In the genomic region with DNA sequence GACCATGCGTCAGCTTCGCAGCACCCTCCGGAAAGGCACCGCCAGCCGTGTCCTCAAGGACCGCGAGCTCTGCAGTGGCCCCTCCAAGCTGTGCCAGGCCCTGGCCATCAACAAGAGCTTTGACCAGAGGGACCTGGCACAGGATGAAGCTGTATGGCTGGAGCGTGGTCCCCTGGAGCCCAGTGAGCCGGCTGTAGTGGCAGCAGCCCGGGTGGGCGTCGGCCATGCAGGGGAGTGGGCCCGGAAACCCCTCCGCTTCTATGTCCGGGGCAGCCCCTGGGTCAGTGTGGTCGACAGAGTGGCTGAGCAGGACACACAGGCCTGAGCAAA, we compare ENCODE assay signal across 12 cellular contexts. TPM values are rescaled to one million over a fixed set of nuclear protein-coding genes. Genes with fewer than 3 reads are reported as not detected.
DNase-seq lines count a peak whose midpoint lies in the region; ATAC-seq and TF ChIP-seq lines count a peak whose summit lies in the region.
"Had no signal": no experiment of that assay in that cellular context is flagged by ENCODE, and none has a peak within 500 bp of the region (broad histone marks: within the 10 kb centered on the region; RNA-seq: fewer than 3 reads in every experiment).

No MANE protein-coding gene starts in this region.

- H3K27ac Mint-ChIP-seq in HFFc6 (peak overlapping the region; percentile 89), activated B cell treated with CpG ODN at 0.5 μM for 24 hours (peak overlapping the region; percentile 91)

- H3K14ac ChIP-seq in trophoblast cell (ENCODE audit: low read length), result no peak overlapping the region

- H3K4me3 ChIP-seq in esophagus squamous epithelium (no peak overlapping the region), smooth muscle cell (no peak overlapping the region), trophoblast cell (ENCODE audit: low read depth, low read length) (no peak overlapping the region)

- H3K27ac ChIP-seq in esophagus squamous epithelium, result peak overlapping the region in 3 of 4 donors; percentile 60 to 77 (median 69)
- H3K27ac ChIP-seq in smooth muscle cell (ENCODE audit: low read depth), result peak overlapping the region; percentile 28
- no peak overlapping the region for H3K27ac ChIP-seq in trophoblast cell (ENCODE audit: low read depth, low read length)

- no peak overlapping the region for H4K12ac ChIP-seq in trophoblast cell (ENCODE audit: low read depth, low read length)

- H2BK12ac ChIP-seq in trophoblast cell (ENCODE audit: low read length), result no peak overlapping the region

- H3K4ac ChIP-seq in trophoblast cell (ENCODE audit: low read depth, low read length), result no peak overlapping the region

- H3K27me3 Mint-ChIP-seq in HFFc6 (ENCODE audit: insufficient read depth) (peaks cover 10% of the 10 kb centered on the region), activated B cell treated with CpG ODN at 0.5 μM for 24 hours (no peaks in the 10 kb centered on the region)

- WGBS in esophagus squamous epithelium, 2 donors, result 60% methylated on average over 2 of the region's 16 CpGs; no CpG with 5 or more reads in 1 of the 2 donors
- 96% methylated on average over 16 of the region's 16 CpGs for WGBS in smooth muscle cell (ENCODE audit: low lambda C conversion rate)
- no CpG with 5 or more reads among the region's 16 CpGs for WGBS in trophoblast cell (ENCODE audit: extremely low coverage, insufficient coverage, insufficient read length)

- H3K9ac ChIP-seq in smooth muscle cell (ENCODE audit: low read depth) (no peak overlapping the region), trophoblast cell (ENCODE audit: low read length) (no peak overlapping the region)

- no peak overlapping the region for H2BK5ac ChIP-seq in trophoblast cell (ENCODE audit: low read depth, low read length, poor library complexity)

- no peak overlapping the region for H4K8ac ChIP-seq in trophoblast cell (ENCODE audit: low read depth, low read length)

- no peak for TF ChIP-seq POLR2A in esophagus squamous epithelium (IDR thresholded peaks at IDR 0.05)

- H3K4me2 ChIP-seq in smooth muscle cell (peak overlapping the region; percentile 23), trophoblast cell (ENCODE audit: low read length) (no peak overlapping the region)

- H3K18ac ChIP-seq in trophoblast cell (ENCODE audit: low read length), result no peak overlapping the region

- peaks cover 7% of the 10 kb centered on the region for H3K36me3 Mint-ChIP-seq in HFFc6 (ENCODE audit: low read depth)
- H3K36me3 Mint-ChIP-seq in activated B cell treated with CpG ODN at 0.5 μM for 24 hours (ENCODE audit: low read depth), result peaks cover 51% of the 10 kb centered on the region

- CTCF ChIA-PET in activated B cell treated with CpG ODN at 0.5 μM for 24 hours (lab: Charles Lee), result interaction anchor here (0.6 to 3.7 kb wide), 6 partner anchors 9 to 22 kb away, joined by 3 to 22 read pairs (median 4); a partner anchor contains a TSS

- H2AFZ ChIP-seq in smooth muscle cell (ENCODE audit: low read depth), result no peak overlapping the region
- no peak overlapping the region for H2AFZ ChIP-seq in trophoblast cell (ENCODE audit: insufficient read depth, low read length, poor library complexity)

- H3K4me1 ChIP-seq in esophagus squamous epithelium, result peaks cover 15 to 38% (median 23%) of the 10 kb centered on the region in 3 donors
- H3K4me1 ChIP-seq in smooth muscle cell (ENCODE audit: low read depth), result no peaks in the 10 kb centered on the region
- peaks cover 0 to 2% of the 10 kb centered on the region in 2 experiments for H3K4me1 ChIP-seq in trophoblast cell (ENCODE audit: control insufficient read depth in 1 of 2, insufficient read depth in 2 of 2, low read length in 2 of 2)

- intact Hi-C loops in activated B cell treated with CpG ODN at 0.5 μM for 24 hours (cut with micrococcal nuclease), result no loop called here
- intact Hi-C loops in esophagus squamous epithelium (cut with DNase I), result no loop called here

- H3K27me3 ChIP-seq in esophagus squamous epithelium (no peaks in the 10 kb centered on the region), smooth muscle cell (ENCODE audit: low read depth) (no peaks in the 10 kb centered on the region), trophoblast cell (ENCODE audit: insufficient read depth, low read length) (no peaks in the 10 kb centered on the region)

- H3K4me3 Mint-ChIP-seq in HFFc6, result no peak overlapping the region
- no peak overlapping the region for H3K4me3 Mint-ChIP-seq in activated B cell treated with CpG ODN at 0.5 μM for 24 hours
- H3K4me3 Mint-ChIP-seq: T-helper 1 cell treated with Interleukin-12 subunit alpha and Interleukin-12 subunit beta and Interleukin-4 antibody, amounts not matched to agents 30 μg/mL and 1 μg/mL, for 36 hours had no signal

- H3K36me3 ChIP-seq in esophagus squamous epithelium, result peaks cover 17 to 92% (median 27%) of the 10 kb centered on the region in 3 donors
- H3K36me3 ChIP-seq in smooth muscle cell (ENCODE audit: low read depth), result no peaks in the 10 kb centered on the region
- peaks cover 74 to 79% of the 10 kb centered on the region in 2 experiments for H3K36me3 ChIP-seq in trophoblast cell (ENCODE audit: control insufficient read depth in 1 of 2, insufficient read depth in 2 of 2, low read length in 2 of 2)

- H3K9me3 ChIP-seq in esophagus squamous epithelium, result no peaks in the 10 kb centered on the region
- H3K9me3 ChIP-seq in smooth muscle cell (replicated peaks; ENCODE audit: low read depth), result no peaks in the 10 kb centered on the region
- peaks cover 3% of the 10 kb centered on the region for H3K9me3 ChIP-seq in trophoblast cell (ENCODE audit: insufficient read depth, low read depth, low read length)

- no peak overlapping the region for H2AK5ac ChIP-seq in trophoblast cell (ENCODE audit: low read length)

- H3K79me2 ChIP-seq in smooth muscle cell (ENCODE audit: low read depth) (no peaks in the 10 kb centered on the region), trophoblast cell (ENCODE audit: control insufficient read depth, insufficient read depth, low read length, poor library complexity) (no peaks in the 10 kb centered on the region)

- peaks cover 38% of the 10 kb centered on the region for H4K20me1 ChIP-seq in smooth muscle cell (ENCODE audit: low read depth)

- no peak overlapping the region for H4K91ac ChIP-seq in trophoblast cell (ENCODE audit: low read depth, low read length)

- no peak overlapping the region for H3K23ac ChIP-seq in trophoblast cell (ENCODE audit: low read length)

- H3K9me3 Mint-ChIP-seq in HFFc6, result no peaks in the 10 kb centered on the region
- no peaks in the 10 kb centered on the region for H3K9me3 Mint-ChIP-seq in activated B cell treated with CpG ODN at 0.5 μM for 24 hours
- H3K9me3 Mint-ChIP-seq: CD8-positive, alpha-beta memory T cell; T-helper 1 cell treated with Interleukin-12 subunit alpha and Interleukin-12 subunit beta and Interleukin-4 antibody, amounts not matched to agents 30 μg/mL and 1 μg/mL, for 36 hours had no signal

- H3K79me1 ChIP-seq in trophoblast cell (ENCODE audit: low read length), result no peaks in the 10 kb centered on the region

- H3K4me1 Mint-ChIP-seq in HFFc6 (ENCODE audit: low read depth), result peaks cover 25% of the 10 kb centered on the region
- peaks cover 36% of the 10 kb centered on the region for H3K4me1 Mint-ChIP-seq in activated B cell treated with CpG ODN at 0.5 μM for 24 hours

- TF ChIP-seq CTCF in HFFc6 (IDR thresholded peaks at IDR 0.05) (no peak), activated B cell treated with CpG ODN at 0.5 μM for 24 hours (IDR thresholded peaks at IDR 0.05) (no peak), esophagus squamous epithelium (IDR thresholded peaks at IDR 0.05) (no peak), smooth muscle cell (IDR thresholded peaks at IDR 0.05; ENCODE audit: borderline replicate concordance, insufficient read depth, poor library complexity, severe bottlenecking) (no peak)

- no peak for ATAC-seq in activated B cell treated with CpG ODN at 0.5 μM for 24 hours (ENCODE audit: low read depth)
- ATAC-seq in HG02610 (IDR thresholded peaks at IDR 0.05; ENCODE audit: unreplicated experiment), result no peak

- POLR2A ChIA-PET in activated B cell treated with CpG ODN at 0.5 μM for 24 hours (lab: Charles Lee), result interaction anchor here (0.6 to 1.3 kb wide), 5 partner anchors 11 to 32 kb away, joined by 3 to 6 read pairs (median 5); a partner anchor contains a TSS

- peaks cover 9% of the 10 kb centered on the region for H3F3A ChIP-seq in smooth muscle cell (ENCODE audit: low read depth)

- DNase-seq in HFFc6 (no peak), activated B cell treated with CpG ODN at 0.5 μM for 24 hours (no peak), esophagus squamous epithelium (lab: John Stamatoyannopoulos, UW) (no peak), smooth muscle cell (lab: John Stamatoyannopoulos, UW; ENCODE audit: unreplicated experiment) (no peak), trophoblast cell (no peak), NCI-H748 (lab: John Stamatoyannopoulos, UW; ENCODE audit: unreplicated experiment) (no peak), dedifferentiated amniotic fluid mesenchymal stem cell (ENCODE audit: extremely low spot score) (no peak)
- DNase-seq: NCI-H1694 treated with DMSO at 0.1 percent for 48 hours, small intestine had no signal

- H2BK120ac ChIP-seq in trophoblast cell (ENCODE audit: insufficient read depth, low read length, poor library complexity), result no peak overlapping the region

RNA-seq across cellular contexts. Expression of a gene that starts 7.4 kb away (rescaled TPM):
- 100 to 1,000 TPM in 2 of 6 experiments, 10 to 100 TPM in 4; 92.3 to 104 (median 96.9) TPM for total RNA-seq in HFFc6 (2021; fragmentation: NEBNext Ultra II Directional; extraction: Animal tissue kit (Norgen Biotek cat#: 25700))
- total RNA-seq in activated B cell treated with CpG ODN at 0.5 μM for 24 hours, result 51.7 and 53.6 TPM in 2 replicates
- total RNA-seq in esophagus squamous epithelium, result 10 to 100 TPM; 47.4 to 72.1 (median 68.3) TPM
- total RNA-seq in smooth muscle cell, result 73.8 and 84.7 TPM in 2 replicates
- 104 and 120 TPM in 2 replicates for polyA plus RNA-seq in smooth muscle cell
- 65.9 and 66.8 TPM in 2 replicates for polyA plus RNA-seq in trophoblast cell (2013)

RNA-seq across cellular contexts. Expression of a gene that starts 13.0 kb away (rescaled TPM):
- total RNA-seq in HFFc6 (2021; fragmentation: NEBNext Ultra II Directional; extraction: Animal tissue kit (Norgen Biotek cat#: 25700)), result 10 to 100 TPM; 54.9 to 65.8 (median 60.0) TPM
- total RNA-seq in activated B cell treated with CpG ODN at 0.5 μM for 24 hours (0.67 and 1.3 TPM in 2 replicates), esophagus squamous epithelium (10 to 100 TPM; 13.3 to 38.3 (median 24.2) TPM), smooth muscle cell (38.2 and 41.4 TPM in 2 replicates)
- 68.0 and 84.9 TPM in 2 replicates for polyA plus RNA-seq in smooth muscle cell
- polyA plus RNA-seq in trophoblast cell (2013), result 52.6 and 57.2 TPM in 2 replicates
- polyA plus RNA-seq: CD8-positive, alpha-beta memory T cell had no signal

RNA-seq across cellular contexts. Expression of a gene that starts 31.8 kb away (rescaled TPM):
- total RNA-seq in HFFc6 (2021; fragmentation: NEBNext Ultra II Directional; extraction: Animal tissue kit (Norgen Biotek cat#: 25700)), result 10 to 100 TPM; 40.3 to 53.1 (median 44.0) TPM
- total RNA-seq in activated B cell treated with CpG ODN at 0.5 μM for 24 hours (34.9 and 36.6 TPM in 2 replicates), esophagus squamous epithelium (10 to 100 TPM; 12.4 to 30.0 (median 17.9) TPM), smooth muscle cell (20.1 and 21.4 TPM in 2 replicates)
- 45.9 and 48.2 TPM in 2 replicates for polyA plus RNA-seq in smooth muscle cell
- polyA plus RNA-seq in trophoblast cell (2013), result 24.3 and 24.7 TPM in 2 replicates

RNA-seq across cellular contexts. Expression of a gene that starts 32.0 kb away (rescaled TPM):
- 10 to 100 TPM; 18.9 to 24.7 (median 19.8) TPM for total RNA-seq in HFFc6 (2021; fragmentation: NEBNext Ultra II Directional; extraction: Animal tissue kit (Norgen Biotek cat#: 25700))
- total RNA-seq in activated B cell treated with CpG ODN at 0.5 μM for 24 hours, result 26.5 and 30.6 TPM in 2 replicates
- 1 to 10 TPM; 3.1 to 8.6 (median 4.8) TPM for total RNA-seq in esophagus squamous epithelium
- total RNA-seq in smooth muscle cell, result 2.1 and 2.9 TPM in 2 replicates
- polyA plus RNA-seq in smooth muscle cell, result 10.5 and 11.1 TPM in 2 replicates
- polyA plus RNA-seq in trophoblast cell (2013), result 10.9 and 11.8 TPM in 2 replicates

RNA-seq across cellular contexts. Expression of a gene that starts 53.1 kb away (rescaled TPM):
- 10 to 100 TPM; 33.9 to 40.9 (median 37.1) TPM for total RNA-seq in HFFc6 (2021; fragmentation: NEBNext Ultra II Directional; extraction: Animal tissue kit (Norgen Biotek cat#: 25700))
- 40.4 and 42.5 TPM in 2 replicates for total RNA-seq in activated B cell treated with CpG ODN at 0.5 μM for 24 hours
- total RNA-seq in esophagus squamous epithelium, result 10 to 100 TPM; 14.5 to 28.0 (median 18.8) TPM
- 4.6 and 15.5 TPM in 2 replicates for total RNA-seq in smooth muscle cell
- 26.1 and 28.3 TPM in 2 replicates for polyA plus RNA-seq in smooth muscle cell
- polyA plus RNA-seq in trophoblast cell (2013), result 30.1 and 33.0 TPM in 2 replicates
